Comparison of ENCODE assay signal across 17 cellular contexts in genomic region chr7:29332027-29332806, GRCh38.
DNase-seq lines count a peak whose midpoint lies in the region; ATAC-seq lines count a peak whose summit lies in the region.
"Had no signal": no experiment of that assay in that cellular context is flagged by ENCODE, and none has a peak within 500 bp of the region (broad histone marks: within the 10 kb centered on the region; RNA-seq: fewer than 3 reads in every experiment).

No MANE protein-coding gene starts in this region.

- H3K4me1 Mint-ChIP-seq in dendritic cell treated with granulocyte-macrophage colony-stimulating factor and Interleukin-4, amounts not matched to agents 40 ng/mL and 50 ng/mL, for 4 days (ENCODE audit: low read depth): peaks cover 84% of the 10 kb centered on the region

- ATAC-seq in GM21423 (IDR thresholded peaks at IDR 0.05; ENCODE audit: unreplicated experiment) (no peak), HG03442 (IDR thresholded peaks at IDR 0.05; ENCODE audit: unreplicated experiment) (no peak)
- ATAC-seq: activated CD4-positive, CD25-positive, alpha-beta regulatory T cell treated with anti-CD3 and anti-CD28 coated beads, Interleukin-2, amount 50 U/mL, for 24 hours; T-helper 17 cell had no signal

- H3K27ac Mint-ChIP-seq in dendritic cell treated with granulocyte-macrophage colony-stimulating factor and Interleukin-4, amounts not matched to agents 40 ng/mL and 50 ng/mL, for 4 days: peak overlapping the region; percentile 79
- H3K27ac Mint-ChIP-seq: T-helper 17 cell had no signal

- DNase-seq in NCI-H1436 (lab: John Stamatoyannopoulos, UW): peak; percentile 92
- peak; percentile 86 for DNase-seq in NCI-H2227 (lab: John Stamatoyannopoulos, UW; ENCODE audit: unreplicated experiment)
- no peak for DNase-seq in activated CD8-positive, alpha-beta memory T cell treated with anti-CD3 and anti-CD28 coated beads for 24 hours
- DNase-seq in hepatic stellate cell (ENCODE audit: low spot score): no peak
- DNase-seq: activated effector memory CD4-positive, alpha-beta T cell treated with Interleukin-2 at 50 U/mL for 16 hours; aorta; esophagus squamous epithelium; mucosa of descending colon; occipital lobe; sigmoid colon; stimulated activated CD4-positive, alpha-beta T cell treated with anti-CD3 and anti-CD28 coated beads, Interleukin-2, amount 100 ng/mL, for 24 hours; T-helper 17 cell; testis had no signal

- no peak overlapping the region for H3K4me3 Mint-ChIP-seq in dendritic cell treated with granulocyte-macrophage colony-stimulating factor and Interleukin-4, amounts not matched to agents 40 ng/mL and 50 ng/mL, for 4 days
- H3K4me3 Mint-ChIP-seq: T-helper 17 cell had no signal

- H3K27me3 Mint-ChIP-seq in dendritic cell treated with granulocyte-macrophage colony-stimulating factor and Interleukin-4, amounts not matched to agents 40 ng/mL and 50 ng/mL, for 4 days: no peaks in the 10 kb centered on the region

- intact Hi-C loops in dendritic cell treated with granulocyte-macrophage colony-stimulating factor and Interleukin-4, amounts not matched to agents 40 ng/mL and 50 ng/mL, for 4 days (cut with micrococcal nuclease): no loop called here

- peaks cover 53% of the 10 kb centered on the region for H3K36me3 Mint-ChIP-seq in dendritic cell treated with granulocyte-macrophage colony-stimulating factor and Interleukin-4, amounts not matched to agents 40 ng/mL and 50 ng/mL, for 4 days (ENCODE audit: low read depth)

- no peaks in the 10 kb centered on the region for H3K9me3 Mint-ChIP-seq in dendritic cell treated with granulocyte-macrophage colony-stimulating factor and Interleukin-4, amounts not matched to agents 40 ng/mL and 50 ng/mL, for 4 days

Comparison
In these comparisons a context has a peak if more than half of its experiments do, and no peak if none do; other contexts are left out.
1. DNase-seq: peak in NCI-H1436 (single experiment) and NCI-H2227 (single experiment); none in activated CD8-positive, alpha-beta memory T cell treated with anti-CD3 and anti-CD28 coated beads for 24 hours (single experiment) and hepatic stellate cell (single experiment).